16 cellular contexts compared by ENCODE assay signal in the genomic region with DNA sequence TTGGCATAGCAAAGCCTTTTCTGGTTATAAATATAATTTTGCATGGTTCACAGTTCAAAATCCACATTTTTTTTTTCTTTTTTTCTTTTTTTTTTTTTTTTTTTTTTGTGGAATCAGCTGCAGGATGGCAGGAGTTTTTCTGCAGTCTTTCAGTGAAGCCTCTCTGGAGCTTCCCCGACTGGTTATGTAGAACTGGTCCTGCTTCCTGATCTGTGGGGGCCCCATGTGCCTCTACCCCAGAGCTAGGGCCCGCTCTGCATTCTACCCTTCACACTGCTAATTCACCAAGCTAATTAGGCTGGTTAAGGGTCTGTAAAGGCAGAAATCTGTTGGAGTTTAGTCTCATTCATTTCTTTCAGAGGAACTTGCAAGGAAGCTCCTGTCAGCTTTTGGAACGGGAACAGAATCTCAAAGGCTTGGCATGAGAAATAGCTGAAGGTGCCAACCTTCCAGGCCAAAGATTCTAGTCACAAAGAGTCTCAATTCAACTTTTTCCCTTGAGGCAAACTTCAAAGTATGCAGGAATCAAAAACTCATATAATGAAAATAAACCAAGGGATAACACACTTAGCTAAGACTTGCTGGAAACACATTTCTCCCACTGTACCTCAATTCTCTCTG.
"Had no signal": no experiment of that assay in that cellular context is flagged by ENCODE, and none has a peak within 500 bp of the region (broad histone marks: within the 10 kb centered on the region; RNA-seq: fewer than 3 reads in every experiment).

No MANE protein-coding gene starts in this region.

- H3K4me3 ChIP-seq: ovary, skin epidermis, tibial artery, vagina had no signal

- H3K36me3 ChIP-seq: ovary, tibial artery, vagina had no signal

- H3K4me3 Mint-ChIP-seq: activated B cell treated with CpG ODN at 0.5 μM for 24 hours; activated CD4-positive, alpha-beta T cell treated with anti-CD3 and anti-CD28 coated beads, Interleukin-2, amount 10 ng/mL, durations not matched to agents 24 days and 14 days; activated naive CD8-positive, alpha-beta T cell treated with anti-CD3 and anti-CD28 coated beads, Interleukin-2, amount 50 U/mL, for 24 hours; T-helper 1 cell treated with Interleukin-12 subunit alpha and Interleukin-12 subunit beta and Interleukin-4 antibody, amounts not matched to agents 30 μg/mL and 1 μg/mL, for 36 hours had no signal

- DNase-seq: activated B cell treated with CpG ODN at 0.5 μM for 24 hours; activated CD4-positive, alpha-beta T cell treated with anti-CD3 and anti-CD28 coated beads, Interleukin-2, amount 10 ng/mL, durations not matched to agents 24 days and 14 days; activated CD8-positive, alpha-beta memory T cell treated with anti-CD3 and anti-CD28 coated beads for 24 hours; activated naive CD4-positive, alpha-beta T cell treated with Interleukin-2 at 50 U/mL for 16 hours; activated naive CD8-positive, alpha-beta T cell treated with anti-CD3 and anti-CD28 coated beads, Interleukin-2, amount 50 U/mL, for 24 hours; central memory CD4-positive, alpha-beta T cell; cortex of kidney; effector memory CD4-positive, alpha-beta T cell; foreskin fibroblast; mesendoderm; ovary; retina; tibial artery had no signal

- H3K27me3 Mint-ChIP-seq: activated CD4-positive, alpha-beta T cell treated with anti-CD3 and anti-CD28 coated beads, Interleukin-2, amount 10 ng/mL, durations not matched to agents 24 days and 14 days had no signal

- H3K9me3 ChIP-seq: ovary, vagina had no signal

- H3K27ac ChIP-seq: ovary, skin epidermis, tibial artery, vagina had no signal

- ATAC-seq: activated naive CD8-positive, alpha-beta T cell treated with anti-CD3 and anti-CD28 coated beads, Interleukin-2, amount 50 U/mL, for 24 hours had no signal

- H3K4me1 Mint-ChIP-seq: activated B cell treated with CpG ODN at 0.5 μM for 24 hours; activated CD4-positive, alpha-beta T cell treated with anti-CD3 and anti-CD28 coated beads, Interleukin-2, amount 10 ng/mL, durations not matched to agents 24 days and 14 days; activated naive CD8-positive, alpha-beta T cell treated with anti-CD3 and anti-CD28 coated beads, Interleukin-2, amount 50 U/mL, for 24 hours had no signal

- H3K27me3 ChIP-seq: ovary, tibial artery, vagina had no signal

- H3K27ac Mint-ChIP-seq: activated B cell treated with CpG ODN at 0.5 μM for 24 hours; activated CD4-positive, alpha-beta T cell treated with anti-CD3 and anti-CD28 coated beads, Interleukin-2, amount 10 ng/mL, durations not matched to agents 24 days and 14 days; activated naive CD8-positive, alpha-beta T cell treated with anti-CD3 and anti-CD28 coated beads, Interleukin-2, amount 50 U/mL, for 24 hours; T-helper 1 cell treated with Interleukin-12 subunit alpha and Interleukin-12 subunit beta and Interleukin-4 antibody, amounts not matched to agents 30 μg/mL and 1 μg/mL, for 36 hours had no signal
